In genomic region chr9:132882616-132883015, GRCh38 we compare ENCODE assay signal across 23 cellular contexts. TPM values are rescaled to one million over a fixed set of nuclear protein-coding genes. Genes with fewer than 3 reads are reported as not detected.
DNase-seq lines count a peak whose midpoint lies in the region; ATAC-seq and TF ChIP-seq lines count a peak whose summit lies in the region.
"Had no signal": no experiment of that assay in that cellular context is flagged by ENCODE, and none has a peak within 500 bp of the region (broad histone marks: within the 10 kb centered on the region; RNA-seq: fewer than 3 reads in every experiment).

No MANE protein-coding gene starts in this region.

- no peak for TF ChIP-seq CTCF in nephron progenitor cell (IDR thresholded peaks at IDR 0.05)
- no peak for TF ChIP-seq CTCF in type B pancreatic cell (conservative IDR thresholded peaks at IDR 0.05)
- no peak for TF ChIP-seq CTCF in omental fat pad (IDR thresholded peaks at IDR 0.05)

- H3K4me1 Mint-ChIP-seq in activated naive CD8-positive, alpha-beta T cell treated with anti-CD3 and anti-CD28 coated beads, Interleukin-2, amount 10 ng/mL, durations not matched to agents 7 days and 5 days = peaks cover 28% of the 10 kb centered on the region
- peaks cover 9% of the 10 kb centered on the region for H3K4me1 Mint-ChIP-seq in activated naive CD8-positive, alpha-beta T cell treated with anti-CD3 and anti-CD28 coated beads for 36 hours
- H3K4me1 Mint-ChIP-seq in IgD-negative memory B cell (peaks cover 11 to 19% (median 14%) of the 10 kb centered on the region in 3 donors), nephron progenitor cell (peaks cover 28% of the 10 kb centered on the region), type B pancreatic cell (ENCODE audit: unreplicated experiment) (peaks cover 10% of the 10 kb centered on the region)
- H3K4me1 Mint-ChIP-seq in natural killer cell treated with Interleukin-12 subunit alpha and Interleukin-12 subunit beta and Interleukin-15 and Interleukin-18, amount 100 ng/mL, for 72 hours (ENCODE audit: low read depth in 2 of 2) = peaks cover 11 to 14% of the 10 kb centered on the region in 2 donors

- H3K9me3 Mint-ChIP-seq in activated naive CD8-positive, alpha-beta T cell treated with anti-CD3 and anti-CD28 coated beads, Interleukin-2, amount 10 ng/mL, durations not matched to agents 7 days and 5 days = no peaks in the 10 kb centered on the region
- H3K9me3 Mint-ChIP-seq in activated naive CD8-positive, alpha-beta T cell treated with anti-CD3 and anti-CD28 coated beads for 36 hours = no peaks in the 10 kb centered on the region
- H3K9me3 Mint-ChIP-seq in IgD-negative memory B cell (no peaks in the 10 kb centered on the region), nephron progenitor cell (no peaks in the 10 kb centered on the region), type B pancreatic cell (no peaks in the 10 kb centered on the region)
- H3K9me3 Mint-ChIP-seq in natural killer cell treated with Interleukin-12 subunit alpha and Interleukin-12 subunit beta and Interleukin-15 and Interleukin-18, amount 100 ng/mL, for 72 hours = no peaks in the 10 kb centered on the region
- H3K9me3 Mint-ChIP-seq: CD4-positive, alpha-beta memory T cell had no signal

- peak overlapping the region; percentile 28 for H3K4me3 Mint-ChIP-seq in activated naive CD8-positive, alpha-beta T cell treated with anti-CD3 and anti-CD28 coated beads, Interleukin-2, amount 10 ng/mL, durations not matched to agents 7 days and 5 days
- H3K4me3 Mint-ChIP-seq in activated naive CD8-positive, alpha-beta T cell treated with anti-CD3 and anti-CD28 coated beads for 36 hours = no peak overlapping the region
- H3K4me3 Mint-ChIP-seq in IgD-negative memory B cell (no peak overlapping the region), nephron progenitor cell (peak overlapping the region; percentile 38), type B pancreatic cell (no peak overlapping the region)
- no peak overlapping the region for H3K4me3 Mint-ChIP-seq in natural killer cell treated with Interleukin-12 subunit alpha and Interleukin-12 subunit beta and Interleukin-15 and Interleukin-18, amount 100 ng/mL, for 72 hours
- H3K4me3 Mint-ChIP-seq: CD4-positive, alpha-beta memory T cell had no signal

- POLR2A ChIA-PET in activated naive CD8-positive, alpha-beta T cell treated with anti-CD3 and anti-CD28 coated beads, Interleukin-2, amount 10 ng/mL, durations not matched to agents 7 days and 5 days (lab: Charles Lee) = interaction anchor here (0.7 kb wide), 1 partner anchor 9 kb away, joined by 3 read pairs; no protein-coding TSS in a partner anchor

- peak overlapping the region; percentile 43 for H3K27ac Mint-ChIP-seq in activated naive CD8-positive, alpha-beta T cell treated with anti-CD3 and anti-CD28 coated beads, Interleukin-2, amount 10 ng/mL, durations not matched to agents 7 days and 5 days
- no peak overlapping the region for H3K27ac Mint-ChIP-seq in activated naive CD8-positive, alpha-beta T cell treated with anti-CD3 and anti-CD28 coated beads for 36 hours
- H3K27ac Mint-ChIP-seq in IgD-negative memory B cell (peak overlapping the region in 2 of 3 donors; percentile 13 to 32), nephron progenitor cell (peak overlapping the region; percentile 69), type B pancreatic cell (peak overlapping the region; percentile 37)
- no peak overlapping the region for H3K27ac Mint-ChIP-seq in natural killer cell treated with Interleukin-12 subunit alpha and Interleukin-12 subunit beta and Interleukin-15 and Interleukin-18, amount 100 ng/mL, for 72 hours

- ATAC-seq in activated naive CD8-positive, alpha-beta T cell treated with anti-CD3 and anti-CD28 coated beads, Interleukin-2, amount 10 ng/mL, durations not matched to agents 7 days and 5 days (ENCODE audit: low read depth) = no peak
- no peak for ATAC-seq in omental fat pad (ENCODE audit: low FRiP score)
- ATAC-seq in natural killer cell treated with Interleukin-12 subunit alpha and Interleukin-12 subunit beta and Interleukin-15 and Interleukin-18, amount 100 ng/mL, for 72 hours = no peak
- ATAC-seq: GM12878 had no signal

- no peaks in the 10 kb centered on the region for H3K27me3 Mint-ChIP-seq in activated naive CD8-positive, alpha-beta T cell treated with anti-CD3 and anti-CD28 coated beads, Interleukin-2, amount 10 ng/mL, durations not matched to agents 7 days and 5 days
- H3K27me3 Mint-ChIP-seq in activated naive CD8-positive, alpha-beta T cell treated with anti-CD3 and anti-CD28 coated beads for 36 hours = no peaks in the 10 kb centered on the region
- H3K27me3 Mint-ChIP-seq in IgD-negative memory B cell (no peaks in the 10 kb centered on the region), nephron progenitor cell (ENCODE audit: low read depth, poor library complexity) (peaks cover 8% of the 10 kb centered on the region), type B pancreatic cell (no peaks in the 10 kb centered on the region)
- no peaks in the 10 kb centered on the region for H3K27me3 Mint-ChIP-seq in natural killer cell treated with Interleukin-12 subunit alpha and Interleukin-12 subunit beta and Interleukin-15 and Interleukin-18, amount 100 ng/mL, for 72 hours
- H3K27me3 Mint-ChIP-seq: CD4-positive, alpha-beta memory T cell had no signal

- H3K36me3 Mint-ChIP-seq in activated naive CD8-positive, alpha-beta T cell treated with anti-CD3 and anti-CD28 coated beads, Interleukin-2, amount 10 ng/mL, durations not matched to agents 7 days and 5 days = no peaks in the 10 kb centered on the region
- H3K36me3 Mint-ChIP-seq in activated naive CD8-positive, alpha-beta T cell treated with anti-CD3 and anti-CD28 coated beads for 36 hours = no peaks in the 10 kb centered on the region
- no peaks in the 10 kb centered on the region for H3K36me3 Mint-ChIP-seq in IgD-negative memory B cell
- H3K36me3 Mint-ChIP-seq in nephron progenitor cell (ENCODE audit: low read depth) = no peaks in the 10 kb centered on the region
- no peaks in the 10 kb centered on the region for H3K36me3 Mint-ChIP-seq in type B pancreatic cell
- H3K36me3 Mint-ChIP-seq in natural killer cell treated with Interleukin-12 subunit alpha and Interleukin-12 subunit beta and Interleukin-15 and Interleukin-18, amount 100 ng/mL, for 72 hours = no peaks in the 10 kb centered on the region

- no peak for DNase-seq in activated naive CD8-positive, alpha-beta T cell treated with anti-CD3 and anti-CD28 coated beads, Interleukin-2, amount 10 ng/mL, durations not matched to agents 7 days and 5 days
- DNase-seq in activated naive CD8-positive, alpha-beta T cell treated with anti-CD3 and anti-CD28 coated beads for 36 hours = no peak
- no peak for DNase-seq in nephron progenitor cell
- DNase-seq in type B pancreatic cell (ENCODE audit: extremely low spot score, unreplicated experiment) = no peak
- no peak for DNase-seq in omental fat pad (ENCODE audit: low spot score)
- no peak for DNase-seq in natural killer cell treated with Interleukin-12 subunit alpha and Interleukin-12 subunit beta and Interleukin-15 and Interleukin-18, amount 100 ng/mL, for 72 hours (ENCODE audit: low spot score)
- DNase-seq: Caco-2; CD4-positive, alpha-beta memory T cell; DMS 273 treated with DMSO at 0.1 percent for 48 hours; DND-41; H7; KG1; MV-4-11; NCI-H1694; NCI-H2081; NCI-H2171; NCI-H524 treated with DMSO at 0.1 percent for 48 hours; NCI-H82; Peyer's patch had no signal

RNA-seq across cellular contexts. Expression of gene SPACA9, which starts 3.9 kb away (rescaled TPM):
- 1 to 10 TPM; 4.1 to 6.3 TPM for total RNA-seq in activated naive CD8-positive, alpha-beta T cell treated with anti-CD3 and anti-CD28 coated beads, Interleukin-2, amount 10 ng/mL, durations not matched to agents 7 days and 5 days
- 1 to 10 TPM; 1.9 to 2.7 TPM for total RNA-seq in activated naive CD8-positive, alpha-beta T cell treated with anti-CD3 and anti-CD28 coated beads for 36 hours
- 4.6 TPM for polyA plus RNA-seq in IgD-negative memory B cell
- 5.2 and 8.3 TPM in 2 replicates for total RNA-seq in type B pancreatic cell (ENCODE audit: low replicate concordance)
- 1 to 10 TPM; 2.9 to 3.8 (median 3.3) TPM for total RNA-seq in omental fat pad
- 1 to 10 TPM in 1 of 2 donors, under 1 TPM in 1; 0.71 to 1.0 TPM for total RNA-seq in natural killer cell treated with Interleukin-12 subunit alpha and Interleukin-12 subunit beta and Interleukin-15 and Interleukin-18, amount 100 ng/mL, for 72 hours

RNA-seq across cellular contexts. Expression of gene AK8, which starts 4.5 kb away (rescaled TPM):
- total RNA-seq in activated naive CD8-positive, alpha-beta T cell treated with anti-CD3 and anti-CD28 coated beads, Interleukin-2, amount 10 ng/mL, durations not matched to agents 7 days and 5 days = under 1 TPM in 1 of 2 experiments, not detected in 1; 0.30 TPM
- total RNA-seq in activated naive CD8-positive, alpha-beta T cell treated with anti-CD3 and anti-CD28 coated beads for 36 hours = under 1 TPM; 0.10 to 0.36 TPM
- 11.8 TPM for polyA plus RNA-seq in IgD-negative memory B cell
- total RNA-seq in type B pancreatic cell (ENCODE audit: low replicate concordance) = 4.6 and 5.5 TPM in 2 replicates
- 1 to 10 TPM in 3 of 4 donors, not detected in 1; 1.0 to 1.3 (median 1.3) TPM for total RNA-seq in omental fat pad
- not detected for total RNA-seq in natural killer cell treated with Interleukin-12 subunit alpha and Interleukin-12 subunit beta and Interleukin-15 and Interleukin-18, amount 100 ng/mL, for 72 hours
- total RNA-seq: A673, GM12878, HT1080, Peyer's patch had no signal
- polyA plus RNA-seq: CD4-positive, alpha-beta memory T cell had no signal

Comparison
In these comparisons a context has a peak if more than half of its experiments do, and no peak if none do; other contexts are left out.
1. H3K27ac Mint-ChIP-seq: peak in activated naive CD8-positive, alpha-beta T cell treated with anti-CD3 and anti-CD28 coated beads, Interleukin-2, amount 10 ng/mL, durations not matched to agents 7 days and 5 days (single experiment), IgD-negative memory B cell (2 of 3), nephron progenitor cell (single experiment) and type B pancreatic cell (single experiment); none in activated naive CD8-positive, alpha-beta T cell treated with anti-CD3 and anti-CD28 coated beads for 36 hours (single experiment) and natural killer cell treated with Interleukin-12 subunit alpha and Interleukin-12 subunit beta and Interleukin-15 and Interleukin-18, amount 100 ng/mL, for 72 hours (0 of 2).
2. H3K4me3 Mint-ChIP-seq: peak in activated naive CD8-positive, alpha-beta T cell treated with anti-CD3 and anti-CD28 coated beads, Interleukin-2, amount 10 ng/mL, durations not matched to agents 7 days and 5 days (single experiment) and nephron progenitor cell (single experiment); none in activated naive CD8-positive, alpha-beta T cell treated with anti-CD3 and anti-CD28 coated beads for 36 hours (single experiment), IgD-negative memory B cell (0 of 4), type B pancreatic cell (single experiment) and natural killer cell treated with Interleukin-12 subunit alpha and Interleukin-12 subunit beta and Interleukin-15 and Interleukin-18, amount 100 ng/mL, for 72 hours (single experiment).